Comparison of ENCODE assay signal across 17 cellular contexts in genomic region chr12:87930033-87930432, GRCh38.
DNase-seq lines count a peak whose midpoint lies in the region; ATAC-seq, FAIRE-seq and TF ChIP-seq lines count a peak whose summit lies in the region.
"Had no signal": no experiment of that assay in that cellular context is flagged by ENCODE, and none has a peak within 500 bp of the region (broad histone marks: within the 10 kb centered on the region; RNA-seq: fewer than 3 reads in every experiment).

No MANE protein-coding gene starts in this region.

- TF ChIP-seq POLR2A in gastroesophageal sphincter (IDR thresholded peaks at IDR 0.05): no peak

- no peak for TF ChIP-seq CTCF in gastroesophageal sphincter (IDR thresholded peaks at IDR 0.05)
- TF ChIP-seq CTCF in pancreas (IDR thresholded peaks at IDR 0.05): no peak

- H3K9me3 ChIP-seq in gastroesophageal sphincter (no peaks in the 10 kb centered on the region), pancreas (no peaks in the 10 kb centered on the region)
- H3K9me3 ChIP-seq: upper lobe of right lung had no signal

- FAIRE-seq in pancreas (lab: Jason Lieb, UNC): no peak
- FAIRE-seq: HepG2 had no signal

- H3K4me3 ChIP-seq in gastroesophageal sphincter (no peak overlapping the region), pancreas (no peak overlapping the region)
- H3K4me3 ChIP-seq: upper lobe of right lung had no signal

- DNase-seq in AG08396 (ENCODE audit: low spot score) (peak; percentile 38), LHCN-M2 (ENCODE audit: low read depth) (peak; percentile 82), astrocyte of the hippocampus (ENCODE audit: low read depth, low spot score) (peak; percentile 55), foreskin melanocyte (peak; percentile 32), pancreas (no peak), NCI-H2196 treated with DMSO at 0.1 percent for 48 hours (lab: John Stamatoyannopoulos, UW; ENCODE audit: unreplicated experiment) (no peak)
- DNase-seq: activated CD8-positive, alpha-beta memory T cell treated with anti-CD3 and anti-CD28 coated beads for 24 hours; activated gamma-delta T cell; cerebellar nuclear complex; DMS153; NCI-H526; SHP77; T-helper 9 cell; upper lobe of right lung had no signal

- no peaks in the 10 kb centered on the region for H3K36me3 ChIP-seq in gastroesophageal sphincter
- no peaks in the 10 kb centered on the region for H3K36me3 ChIP-seq in pancreas
- H3K36me3 ChIP-seq: upper lobe of right lung had no signal

- H3K4me1 ChIP-seq in gastroesophageal sphincter (no peaks in the 10 kb centered on the region), pancreas (no peaks in the 10 kb centered on the region)
- H3K4me1 ChIP-seq: upper lobe of right lung had no signal

- no peak for TF ChIP-seq EP300 in gastroesophageal sphincter (IDR thresholded peaks at IDR 0.05)

- no peak overlapping the region for H3K27ac ChIP-seq in gastroesophageal sphincter
- no peak overlapping the region for H3K27ac ChIP-seq in pancreas
- H3K27ac ChIP-seq: upper lobe of right lung had no signal

- intact Hi-C loops in pancreas (cut with DNase I): no loop called here

- WGBS in gastroesophageal sphincter (ENCODE audit: low coverage in 1 of 2), 2 donors: 46 to 68% methylated on average over 2 of the region's 2 CpGs
- WGBS in pancreas, 2 donors: 69 to 82% methylated on average over 2 of the region's 2 CpGs

- H3K27me3 ChIP-seq in gastroesophageal sphincter: no peaks in the 10 kb centered on the region
- H3K27me3 ChIP-seq in pancreas: no peaks in the 10 kb centered on the region
- H3K27me3 ChIP-seq: upper lobe of right lung had no signal

- ATAC-seq in gastroesophageal sphincter (no peak), pancreas (no peak), GM19395 (IDR thresholded peaks at IDR 0.05; ENCODE audit: unreplicated experiment) (no peak)
- ATAC-seq: HepG2, upper lobe of right lung had no signal

Comparison
In these comparisons a context has a peak if more than half of its experiments do, and no peak if none do; other contexts are left out.
1. DNase-seq: peak in AG08396 (single experiment), LHCN-M2 (single experiment), astrocyte of the hippocampus (single experiment) and foreskin melanocyte (single experiment); none in pancreas (0 of 6) and NCI-H2196 treated with DMSO at 0.1 percent for 48 hours (single experiment).